ENCODE assay signal across 9 cellular contexts in genomic region chr10:30354669-30355068, GRCh38.
"Had no signal": no experiment of that assay in that cellular context is flagged by ENCODE, and none has a peak within 500 bp of the region (broad histone marks: within the 10 kb centered on the region; RNA-seq: fewer than 3 reads in every experiment).

No MANE protein-coding gene starts in this region.

- H2AFZ ChIP-seq: GM23338 had no signal

- H3K4me3 Mint-ChIP-seq: GM23338, H9 had no signal

- H3K27ac ChIP-seq: HL-60 had no signal

- H3K36me3 Mint-ChIP-seq: IgD-negative memory B cell had no signal

- H3K4me3 ChIP-seq: GM23338 had no signal

- H3K27ac Mint-ChIP-seq: GM23338 had no signal

- ATAC-seq: GM23338 had no signal

- H3K4me2 ChIP-seq: GM23338 had no signal

- FAIRE-seq: H1, H54 had no signal

- H3K9me3 Mint-ChIP-seq: GM23338, H9, HFFc6 had no signal

- DNase-seq: H9, HCEC 1CT, HFFc6, KG1 had no signal
